ENCODE assay signal across 11 cellular contexts in the genomic region with DNA sequence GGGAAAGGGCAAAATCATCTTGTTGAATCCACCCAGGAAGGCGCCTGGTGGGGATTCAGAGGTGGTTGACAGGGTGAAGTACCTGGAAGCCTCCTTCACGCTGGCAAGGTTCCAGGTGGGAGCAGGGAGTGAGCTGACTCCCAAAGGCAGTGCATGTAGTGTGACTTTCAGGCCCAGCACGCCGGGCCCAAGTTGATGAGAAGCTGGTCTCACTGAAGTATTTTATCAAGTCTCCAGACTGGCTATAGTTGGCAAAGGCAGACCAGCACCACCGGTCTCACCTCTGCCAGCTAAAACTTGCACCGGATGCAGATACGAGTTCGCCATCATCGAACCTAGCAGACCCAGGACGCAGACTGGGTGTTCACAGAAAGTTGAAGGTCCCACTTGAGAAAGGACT. TPM values are rescaled to one million over a fixed set of nuclear protein-coding genes. Genes with fewer than 3 reads are reported as not detected.
DNase-seq lines count a peak whose midpoint lies in the region; ATAC-seq and TF ChIP-seq lines count a peak whose summit lies in the region.
"Had no signal": no experiment of that assay in that cellular context is flagged by ENCODE, and none has a peak within 500 bp of the region (broad histone marks: within the 10 kb centered on the region; RNA-seq: fewer than 3 reads in every experiment).

No MANE protein-coding gene starts in this region.

- no peaks in the 10 kb centered on the region for H3K4me1 ChIP-seq in neutrophil (ENCODE audit: control insufficient read depth in 1 of 2, insufficient read depth in 1 of 2, low read depth in 1 of 2, low read length in 1 of 2)
- H3K4me1 ChIP-seq: testis had no signal

- H3K36me3 ChIP-seq in neutrophil = peaks cover 63% of the 10 kb centered on the region

- no peaks in the 10 kb centered on the region for H3K9me3 ChIP-seq in neutrophil
- H3K9me3 ChIP-seq: testis had no signal

- TF ChIP-seq CTCF in activated CD8-positive, alpha-beta T cell treated with anti-CD3 and anti-CD28 coated beads for 36 hours (IDR thresholded peaks at IDR 0.05) = no peak
- no peak for TF ChIP-seq CTCF in neutrophil (IDR thresholded peaks at IDR 0.05)

- H3K36me3 Mint-ChIP-seq in activated CD8-positive, alpha-beta T cell treated with anti-CD3 and anti-CD28 coated beads for 36 hours (ENCODE audit: low read depth) = peaks cover 44% of the 10 kb centered on the region
- peaks cover 59% of the 10 kb centered on the region for H3K36me3 Mint-ChIP-seq in activated CD8-positive, alpha-beta T cell treated with anti-CD3 and anti-CD28 coated beads, Interleukin-2, amount 10 ng/mL, durations not matched to agents 7 days and 5 days (ENCODE audit: low read depth)

- peaks cover 12% of the 10 kb centered on the region for H3K4me1 Mint-ChIP-seq in activated CD8-positive, alpha-beta T cell treated with anti-CD3 and anti-CD28 coated beads for 36 hours (ENCODE audit: low read depth)
- peaks cover 17% of the 10 kb centered on the region for H3K4me1 Mint-ChIP-seq in activated CD8-positive, alpha-beta T cell treated with anti-CD3 and anti-CD28 coated beads, Interleukin-2, amount 10 ng/mL, durations not matched to agents 7 days and 5 days (ENCODE audit: low read depth)

- H3K27me3 ChIP-seq in neutrophil = no peaks in the 10 kb centered on the region
- H3K27me3 ChIP-seq: testis had no signal

- H3K9me3 Mint-ChIP-seq in activated CD8-positive, alpha-beta T cell treated with anti-CD3 and anti-CD28 coated beads for 36 hours = no peaks in the 10 kb centered on the region
- H3K9me3 Mint-ChIP-seq in activated CD8-positive, alpha-beta T cell treated with anti-CD3 and anti-CD28 coated beads, Interleukin-2, amount 10 ng/mL, durations not matched to agents 7 days and 5 days (ENCODE audit: insufficient read depth) = no peaks in the 10 kb centered on the region
- H3K9me3 Mint-ChIP-seq: activated CD4-positive, alpha-beta memory T cell treated with anti-CD3 and anti-CD28 coated beads for 36 hours; neural crest cell had no signal

- CTCF ChIA-PET in activated CD8-positive, alpha-beta T cell treated with anti-CD3 and anti-CD28 coated beads for 36 hours (lab: Charles Lee) = interaction anchor here (1.0 to 10.1 kb wide), 6 partner anchors 9 to 147 kb away, joined by 3 to 115 read pairs (median 6); no protein-coding TSS in a partner anchor
- CTCF ChIA-PET in activated CD8-positive, alpha-beta T cell treated with anti-CD3 and anti-CD28 coated beads, Interleukin-2, amount 10 ng/mL, durations not matched to agents 7 days and 5 days (lab: Charles Lee) = interaction anchor here (0.9 to 7.8 kb wide), 4 partner anchors 23 to 130 kb away, joined by 3 to 119 read pairs (median 56); no protein-coding TSS in a partner anchor

- peak overlapping the region; percentile 58 for H3K27ac ChIP-seq in neutrophil
- H3K27ac ChIP-seq: testis had no signal

- DNase-seq in activated CD8-positive, alpha-beta T cell treated with anti-CD3 and anti-CD28 coated beads for 36 hours = no peak
- no peak for DNase-seq in activated CD8-positive, alpha-beta T cell treated with anti-CD3 and anti-CD28 coated beads, Interleukin-2, amount 10 ng/mL, durations not matched to agents 7 days and 5 days
- peak; percentile 16 for DNase-seq in UCSD-AML1 (lab: John Stamatoyannopoulos, UW; ENCODE audit: unreplicated experiment)
- no peak for DNase-seq in COLO829 (ENCODE audit: low spot score)
- DNase-seq: activated CD4-positive, alpha-beta memory T cell treated with anti-CD3 and anti-CD28 coated beads for 36 hours; NCI-H226; stimulated activated CD4-positive, alpha-beta T cell treated with anti-CD3 and anti-CD28 coated beads, Interleukin-2, amount 100 ng/mL, for 48 hours; testis had no signal

- H3K4me3 ChIP-seq in neutrophil (ENCODE audit: low read depth in 1 of 2, low read length in 1 of 2) = no peak overlapping the region
- H3K4me3 ChIP-seq: testis had no signal

- intact Hi-C loops in activated CD8-positive, alpha-beta T cell treated with anti-CD3 and anti-CD28 coated beads for 36 hours (cut with micrococcal nuclease) = no loop called here

- no peak overlapping the region for H3K4me3 Mint-ChIP-seq in activated CD8-positive, alpha-beta T cell treated with anti-CD3 and anti-CD28 coated beads for 36 hours
- no peak overlapping the region for H3K4me3 Mint-ChIP-seq in activated CD8-positive, alpha-beta T cell treated with anti-CD3 and anti-CD28 coated beads, Interleukin-2, amount 10 ng/mL, durations not matched to agents 7 days and 5 days
- H3K4me3 Mint-ChIP-seq: activated CD4-positive, alpha-beta memory T cell treated with anti-CD3 and anti-CD28 coated beads for 36 hours had no signal

- no peaks in the 10 kb centered on the region for H3K27me3 Mint-ChIP-seq in activated CD8-positive, alpha-beta T cell treated with anti-CD3 and anti-CD28 coated beads for 36 hours
- no peaks in the 10 kb centered on the region for H3K27me3 Mint-ChIP-seq in activated CD8-positive, alpha-beta T cell treated with anti-CD3 and anti-CD28 coated beads, Interleukin-2, amount 10 ng/mL, durations not matched to agents 7 days and 5 days (ENCODE audit: low read depth)
- H3K27me3 Mint-ChIP-seq: activated CD4-positive, alpha-beta memory T cell treated with anti-CD3 and anti-CD28 coated beads for 36 hours had no signal

- POLR2A ChIA-PET in activated CD8-positive, alpha-beta T cell treated with anti-CD3 and anti-CD28 coated beads for 36 hours (lab: Charles Lee) = interaction anchor here (1.0 to 9.5 kb wide), 12 partner anchors 8 to 136 kb away, joined by 3 to 121 read pairs (median 6); no protein-coding TSS in a partner anchor
- POLR2A ChIA-PET in activated CD8-positive, alpha-beta T cell treated with anti-CD3 and anti-CD28 coated beads, Interleukin-2, amount 10 ng/mL, durations not matched to agents 7 days and 5 days (lab: Charles Lee) = interaction anchor here (0.6 to 5.7 kb wide), 5 partner anchors 9 to 1567 kb away, joined by 3 to 60 read pairs (median 4); a partner anchor contains a TSS

- ATAC-seq in activated CD8-positive, alpha-beta T cell treated with anti-CD3 and anti-CD28 coated beads for 36 hours = no peak
- ATAC-seq in activated CD8-positive, alpha-beta T cell treated with anti-CD3 and anti-CD28 coated beads, Interleukin-2, amount 10 ng/mL, durations not matched to agents 7 days and 5 days = no peak
- ATAC-seq in GM18861 (IDR thresholded peaks at IDR 0.05; ENCODE audit: unreplicated experiment) = no peak

- H3K27ac Mint-ChIP-seq in activated CD8-positive, alpha-beta T cell treated with anti-CD3 and anti-CD28 coated beads for 36 hours = peak overlapping the region; percentile 25
- H3K27ac Mint-ChIP-seq in activated CD8-positive, alpha-beta T cell treated with anti-CD3 and anti-CD28 coated beads, Interleukin-2, amount 10 ng/mL, durations not matched to agents 7 days and 5 days = no peak overlapping the region

RNA-seq across cellular contexts. Expression of a gene that starts 16.5 kb away (rescaled TPM):
- 10 to 100 TPM; 59.0 to 59.8 TPM for total RNA-seq in activated CD8-positive, alpha-beta T cell treated with anti-CD3 and anti-CD28 coated beads for 36 hours
- 10 to 100 TPM; 92.8 to 99.7 TPM for total RNA-seq in activated CD8-positive, alpha-beta T cell treated with anti-CD3 and anti-CD28 coated beads, Interleukin-2, amount 10 ng/mL, durations not matched to agents 7 days and 5 days

RNA-seq across cellular contexts. Expression of a gene that starts 17.1 kb away (rescaled TPM):
- total RNA-seq in activated CD8-positive, alpha-beta T cell treated with anti-CD3 and anti-CD28 coated beads for 36 hours = 100 to 1,000 TPM; 109 to 110 TPM
- total RNA-seq in activated CD8-positive, alpha-beta T cell treated with anti-CD3 and anti-CD28 coated beads, Interleukin-2, amount 10 ng/mL, durations not matched to agents 7 days and 5 days = 10 to 100 TPM; 43.2 to 43.6 TPM

RNA-seq across cellular contexts. Expression of a gene that starts 26.1 kb away (rescaled TPM):
- total RNA-seq in activated CD8-positive, alpha-beta T cell treated with anti-CD3 and anti-CD28 coated beads for 36 hours = 1 to 10 TPM; 7.5 to 7.8 TPM
- 10 to 100 TPM in 1 of 2 experiments, 1 to 10 TPM in 1; 10.0 to 10.5 TPM for total RNA-seq in activated CD8-positive, alpha-beta T cell treated with anti-CD3 and anti-CD28 coated beads, Interleukin-2, amount 10 ng/mL, durations not matched to agents 7 days and 5 days

RNA-seq across cellular contexts. Expression of a gene that starts 29.3 kb away (rescaled TPM):
- 10 to 100 TPM; 86.9 to 88.0 TPM for total RNA-seq in activated CD8-positive, alpha-beta T cell treated with anti-CD3 and anti-CD28 coated beads for 36 hours
- 10 to 100 TPM; 72.2 to 79.6 TPM for total RNA-seq in activated CD8-positive, alpha-beta T cell treated with anti-CD3 and anti-CD28 coated beads, Interleukin-2, amount 10 ng/mL, durations not matched to agents 7 days and 5 days

RNA-seq across cellular contexts. Expression of a gene that starts 43.5 kb away (rescaled TPM):
- 10 to 100 TPM; 23.0 to 24.6 TPM for total RNA-seq in activated CD8-positive, alpha-beta T cell treated with anti-CD3 and anti-CD28 coated beads for 36 hours
- 10 to 100 TPM; 19.7 to 21.1 TPM for total RNA-seq in activated CD8-positive, alpha-beta T cell treated with anti-CD3 and anti-CD28 coated beads, Interleukin-2, amount 10 ng/mL, durations not matched to agents 7 days and 5 days
